In genomic region chr15:40873625-40874561, GRCh38 we compare ENCODE assay signal across 8 cellular contexts. TPM values are rescaled to one million over a fixed set of nuclear protein-coding genes. Genes with fewer than 3 reads are reported as not detected.
DNase-seq lines count a peak whose midpoint lies in the region; ATAC-seq, FAIRE-seq and TF ChIP-seq lines count a peak whose summit lies in the region.

A gene with protein sequence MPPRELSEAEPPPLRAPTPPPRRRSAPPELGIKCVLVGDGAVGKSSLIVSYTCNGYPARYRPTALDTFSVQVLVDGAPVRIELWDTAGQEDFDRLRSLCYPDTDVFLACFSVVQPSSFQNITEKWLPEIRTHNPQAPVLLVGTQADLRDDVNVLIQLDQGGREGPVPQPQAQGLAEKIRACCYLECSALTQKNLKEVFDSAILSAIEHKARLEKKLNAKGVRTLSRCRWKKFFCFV (minus strand): TSS chr15:40874234. CDS start chr15:40874139, 95 bp downstream.

- no peak within 1 kb of the TSS for H3K23ac ChIP-seq in IMR-90 (ENCODE audit: low read depth, low read length)

- peak; percentile 40 for TF ChIP-seq CTCF in IMR-90 (conservative IDR thresholded peaks at IDR 0.05; ENCODE audit: low read depth, low read length)
- peak in 7 of 12 donors; percentile 6 to 41 (median 27) for TF ChIP-seq CTCF in heart left ventricle (IDR thresholded peaks at IDR 0.05)

- peaks cover 19% of the 10 kb centered on the region for H3K4me1 Mint-ChIP-seq in activated naive CD4-positive, alpha-beta T cell treated with anti-CD3 and anti-CD28 coated beads for 36 hours (ENCODE audit: low read depth)

- dilution Hi-C loops in IMR-90 (cut with HindIII; ENCODE audit: low sequenced_read_pairs, unreplicated experiment) = no loop called here

- H3K36me3 ChIP-seq in IMR-90 (ENCODE audit: control insufficient read depth, insufficient read depth, low read length) = no peaks in the 10 kb centered on the region
- H3K36me3 ChIP-seq in heart left ventricle = no peaks in the 10 kb centered on the region

- H4K20me1 ChIP-seq in IMR-90 (ENCODE audit: insufficient read depth, low read length) = no peaks in the 10 kb centered on the region

- H3K79me1 ChIP-seq in IMR-90 (ENCODE audit: low read depth in 1 of 2, low read length in 2 of 2) = no peaks in the 10 kb centered on the region

- no peaks in the 10 kb centered on the region for H3K36me3 Mint-ChIP-seq in activated naive CD4-positive, alpha-beta T cell treated with anti-CD3 and anti-CD28 coated beads for 36 hours (ENCODE audit: low read depth)

- no peak within 1 kb of the TSS for H4K91ac ChIP-seq in IMR-90 (ENCODE audit: insufficient read depth, low read depth, low read length)

- no peaks in the 10 kb centered on the region for H3K4me1 ChIP-seq in IMR-90 (ENCODE audit: control insufficient read depth, insufficient read depth, low read length)
- H3K4me1 ChIP-seq in heart left ventricle = peaks cover 0 to 16% (median 5%) of the 10 kb centered on the region in 12 donors

- FAIRE-seq in RCC 7860 (lab: Jason Lieb, UNC) = no peak

- H2BK5ac ChIP-seq in IMR-90 (ENCODE audit: low read depth, low read length, poor library complexity, severe bottlenecking) = no peak within 1 kb of the TSS

- no peak; the same call in 1 of the 2 replicates for TF ChIP-seq RAD21 in IMR-90 (IDR thresholded peaks at IDR 0.05; ENCODE audit: low read length)

- no peak within 1 kb of the TSS for H3K56ac ChIP-seq in IMR-90 (ENCODE audit: extremely low read depth, insufficient read depth, low read length)

- H3K14ac ChIP-seq in IMR-90 (replicated peaks; ENCODE audit: low read depth, low read length) = no peak within 1 kb of the TSS

- no peak within 1 kb of the TSS for H2BK20ac ChIP-seq in IMR-90 (ENCODE audit: low read depth, low read length)

- CTCF ChIA-PET in IMR-90 (lab: Yijun Ruan, JAX) = interaction anchor here (1.7 kb wide), 1 partner anchor 15 kb away, joined by 15 read pairs; no protein-coding TSS in a partner anchor
- CTCF ChIA-PET in activated naive CD4-positive, alpha-beta T cell treated with anti-CD3 and anti-CD28 coated beads for 36 hours (lab: Charles Lee) = interaction anchor here (0.6 to 4.9 kb wide), 10 partner anchors 10 to 284 kb away, joined by 3 to 33 read pairs (median 5); partner anchors contain the start of gene VPS18

- in situ Hi-C loops in IMR-90 (cut with MboI; ENCODE audit: low sequenced_read_pairs) = no loop called here

- DNase-seq in COLO668 (lab: John Stamatoyannopoulos, UW; ENCODE audit: unreplicated experiment) (peak; percentile 81), IMR-90 (peak; percentile 29), RCC 7860 (ENCODE audit: low spot score) (peak; percentile 13), heart left ventricle (peak; percentile 28 to 75 (median 48)), renal cortical epithelial cell (ENCODE audit: low read depth) (peak; percentile 49), putamen (ENCODE audit: low spot score) (no peak)
- peak; percentile 61 for DNase-seq in activated naive CD4-positive, alpha-beta T cell treated with anti-CD3 and anti-CD28 coated beads for 36 hours

- H3K27ac ChIP-seq in IMR-90 (ENCODE audit: insufficient read depth, low read length) = no peak within 1 kb of the TSS
- H3K27ac ChIP-seq in heart left ventricle = no peak within 1 kb of the TSS

- no peak within 1 kb of the TSS for H4K8ac ChIP-seq in IMR-90 (ENCODE audit: low read depth in 2 of 2, low read length in 2 of 2)

- H3K27me3 ChIP-seq in IMR-90 (ENCODE audit: control insufficient read depth, insufficient read depth, low read length) (peaks cover 25% of the 10 kb centered on the region), heart left ventricle (peaks cover 0 to 16% (median 7%) of the 10 kb centered on the region in 9 donors)

- intact Hi-C loops in IMR-90 (cut with micrococcal nuclease) = no loop called here
- intact Hi-C loops in activated naive CD4-positive, alpha-beta T cell treated with anti-CD3 and anti-CD28 coated beads for 36 hours (cut with micrococcal nuclease) = loop anchor here (2.0 kb wide), 1 partner anchor 15 kb away; no protein-coding TSS in a partner anchor
- intact Hi-C loops in heart left ventricle (cut with DNase I) = no loop called here

- no peaks in the 10 kb centered on the region for H3K9me3 ChIP-seq in IMR-90 (ENCODE audit: control insufficient read depth, insufficient read depth, low read length)
- H3K9me3 ChIP-seq in heart left ventricle = no peaks in the 10 kb centered on the region

- no peak within 1 kb of the TSS for H2AK5ac ChIP-seq in IMR-90 (ENCODE audit: low read depth, low read length)

- no TSS peak for BruUV-seq in IMR-90 (replicated peaks; lab: Mats Ljungman, UMichigan)

- peak within 1 kb of the TSS; percentile 48 for H2AK9ac ChIP-seq in IMR-90 (replicated peaks; ENCODE audit: low read depth, low read length, poor library complexity)

- TF ChIP-seq POLR2A in IMR-90 (IDR thresholded peaks at IDR 0.05; ENCODE audit: low read depth, low read length) (no peak), heart left ventricle (IDR thresholded peaks at IDR 0.05) (no peak)

- no peaks in the 10 kb centered on the region for H3K9me1 ChIP-seq in IMR-90 (ENCODE audit: insufficient read depth, low read length)

- no peak within 1 kb of the TSS for H3K4ac ChIP-seq in IMR-90 (ENCODE audit: low read depth, low read length)

- no peak within 1 kb of the TSS for H4K5ac ChIP-seq in IMR-90 (ENCODE audit: low read depth, low read length)

- H2BK15ac ChIP-seq in IMR-90 (ENCODE audit: low read depth, low read length) = no peak within 1 kb of the TSS

- no peak within 1 kb of the TSS for H3K18ac ChIP-seq in IMR-90 (ENCODE audit: low read depth, low read length)

- H3K4me3 ChIP-seq in IMR-90 (ENCODE audit: insufficient read depth, low read depth, low read length) (peak within 1 kb of the TSS; percentile 62), heart left ventricle (peak within 1 kb of the TSS; percentile 33 to 64 (median 52))

- no peaks in the 10 kb centered on the region for H3K9me3 Mint-ChIP-seq in activated naive CD4-positive, alpha-beta T cell treated with anti-CD3 and anti-CD28 coated beads for 36 hours

- H2AFZ ChIP-seq in IMR-90 (replicated peaks; ENCODE audit: low read length, poor library complexity) = peak within 1 kb of the TSS; percentile 80

- no peak within 1 kb of the TSS for H2BK120ac ChIP-seq in IMR-90 (ENCODE audit: low read depth, low read length)

- peak within 1 kb of the TSS; percentile 97 for H3K4me2 ChIP-seq in IMR-90 (ENCODE audit: low read depth, low read length)

- H3K27ac Mint-ChIP-seq in activated naive CD4-positive, alpha-beta T cell treated with anti-CD3 and anti-CD28 coated beads for 36 hours = no peak within 1 kb of the TSS

- no peak within 1 kb of the TSS for H3K9ac ChIP-seq in IMR-90 (ENCODE audit: low read depth, low read length)

- POLR2A ChIA-PET in IMR-90 (lab: Charles Lee; ENCODE audit: unreplicated experiment) = interaction anchor here (0.6 kb wide), 1 partner anchor 79 kb away, joined by 4 read pairs; the partner anchor contains the start of gene CHAC1

- peak within 1 kb of the TSS; percentile 73 for H3K4me3 Mint-ChIP-seq in activated naive CD4-positive, alpha-beta T cell treated with anti-CD3 and anti-CD28 coated beads for 36 hours

- 0% methylated on average over 42 of the region's 78 CpGs; no CpG with 5 or more reads in 1 of the 2 experiments for WGBS in IMR-90 (ENCODE audit: extremely low coverage in 2 of 2, insufficient read length in 1 of 2), 2 experiments
- 1% methylated on average over 31 to 78 of the region's 78 CpGs for WGBS in heart left ventricle, 4 donors

- ATAC-seq in GM19455 (IDR thresholded peaks at IDR 0.05; ENCODE audit: unreplicated experiment) (peak; percentile 67), IMR-90 (ENCODE audit: low read depth) (peak; percentile 92), heart left ventricle (peak in 3 of 4 donors; percentile 58 to 89 (median 84))

- peaks cover 10% of the 10 kb centered on the region for H3K27me3 Mint-ChIP-seq in activated naive CD4-positive, alpha-beta T cell treated with anti-CD3 and anti-CD28 coated beads for 36 hours (ENCODE audit: low read depth)

TF ChIP-seq in IMR-90, 13 proteins besides CTCF, POLR2A, EP300 and RAD21:
- TF ChIP-seq RCOR1 (IDR thresholded peaks at IDR 0.05; ENCODE audit: insufficient replicate concordance, low read length) (no peak), SMC3 (IDR thresholded peaks at IDR 0.05; ENCODE audit: low read depth, low read length) (no peak), NFE2L2 (IDR thresholded peaks at IDR 0.05; ENCODE audit: low read depth, low read length) (no peak), CHD1 (IDR thresholded peaks at IDR 0.05; ENCODE audit: low read depth, low read length) (no peak), MXI1 (IDR thresholded peaks at IDR 0.05; ENCODE audit: borderline replicate concordance, low read depth, low read length) (no peak), CEBPB (IDR thresholded peaks at IDR 0.05; ENCODE audit: low read depth, low read length) (no peak), BHLHE40 (IDR thresholded peaks at IDR 0.05; ENCODE audit: low read depth, low read length) (no peak), RFX5 (IDR thresholded peaks at IDR 0.05; ENCODE audit: low read depth, low read length) (no peak), FOS (IDR thresholded peaks at IDR 0.05; ENCODE audit: low read depth, low read length) (no peak)
- TF ChIP-seq, protein P1, sequence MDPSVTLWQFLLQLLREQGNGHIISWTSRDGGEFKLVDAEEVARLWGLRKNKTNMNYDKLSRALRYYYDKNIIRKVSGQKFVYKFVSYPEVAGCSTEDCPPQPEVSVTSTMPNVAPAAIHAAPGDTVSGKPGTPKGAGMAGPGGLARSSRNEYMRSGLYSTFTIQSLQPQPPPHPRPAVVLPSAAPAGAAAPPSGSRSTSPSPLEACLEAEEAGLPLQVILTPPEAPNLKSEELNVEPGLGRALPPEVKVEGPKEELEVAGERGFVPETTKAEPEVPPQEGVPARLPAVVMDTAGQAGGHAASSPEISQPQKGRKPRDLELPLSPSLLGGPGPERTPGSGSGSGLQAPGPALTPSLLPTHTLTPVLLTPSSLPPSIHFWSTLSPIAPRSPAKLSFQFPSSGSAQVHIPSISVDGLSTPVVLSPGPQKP (IDR thresholded peaks at IDR 0.05; ENCODE audit: borderline replicate concordance, low read depth, low read length) = no peak
TF ChIP-seq in IMR-90: peak in this region for 0.

RNA-seq across cellular contexts. Expression of the gene that starts here (rescaled TPM):
- total RNA-seq in IMR-90 (2012; rRNA removed) (not detected in 2 replicates), heart left ventricle (not detected), renal cortical epithelial cell (0.45 and 1.6 TPM in 2 replicates)
- polyA plus RNA-seq in IMR-90 (2012; rRNA removed) (0.07 and 0.10 TPM in 2 replicates), heart left ventricle (not detected)
- 0.05 TPM in 1 of 2 replicates, not detected in the other for polyA plus RNA-seq in IMR-90 (2012; cell fraction: cytosol; rRNA removed)
- polyA plus RNA-seq in IMR-90 (2012; cell fraction: nucleus; rRNA removed; ENCODE audit: low replicate concordance) = 0.48 and 0.57 TPM in 2 replicates
- under 1 TPM in 1 of 2 experiments, not detected in 1; 0.22 TPM for total RNA-seq in activated naive CD4-positive, alpha-beta T cell treated with anti-CD3 and anti-CD28 coated beads for 36 hours

Comparison
In these comparisons a context has a peak if more than half of its experiments do, and no peak if none do; other contexts are left out.
1. Peak in DNase-seq, ATAC-seq, H3K4me3 ChIP-seq and H3K4me2 ChIP-seq in IMR-90; RNA of the gene not detected or under 1 TPM.
2. Peak in DNase-seq in activated naive CD4-positive, alpha-beta T cell treated with anti-CD3 and anti-CD28 coated beads for 36 hours; RNA of the gene not detected or under 1 TPM.
3. Peak in DNase-seq, ATAC-seq and H3K4me3 ChIP-seq in heart left ventricle; RNA of the gene not detected or under 1 TPM.